34 cellular contexts compared by ENCODE assay signal in genomic region chr10:82750538-82750937, GRCh38.
DNase-seq lines count a peak whose midpoint lies in the region; ATAC-seq, FAIRE-seq and TF ChIP-seq lines count a peak whose summit lies in the region.
"Had no signal": no experiment of that assay in that cellular context is flagged by ENCODE, and none has a peak within 500 bp of the region (broad histone marks: within the 10 kb centered on the region; RNA-seq: fewer than 3 reads in every experiment).

No MANE protein-coding gene starts in this region.

- H2AK9ac ChIP-seq in IMR-90 (replicated peaks; ENCODE audit: low read depth, low read length, poor library complexity), result no peak overlapping the region

- CTCF ChIA-PET in HepG2 (lab: Yijun Ruan, JAX; ENCODE audit: low intra/inter-chr PET ratio, low total read pairs), result no interaction called here
- CTCF ChIA-PET in A549 (lab: Yijun Ruan, JAX), result no interaction called here
- CTCF ChIA-PET in IMR-90 (lab: Yijun Ruan, JAX), result no interaction called here
- CTCF ChIA-PET in K562 (lab: Yijun Ruan, JAX; ENCODE audit: low intra/inter-chr PET ratio), result no interaction called here

- no peak overlapping the region for H4K5ac ChIP-seq in IMR-90 (ENCODE audit: low read depth, low read length)

- no peak overlapping the region for H3K9ac ChIP-seq in HepG2 (ENCODE audit: insufficient read depth, low read depth, low read length)
- no peak overlapping the region for H3K9ac ChIP-seq in IMR-90 (ENCODE audit: low read depth, low read length)
- H3K9ac ChIP-seq in K562 (ENCODE audit: insufficient read depth in 1 of 2, low read depth in 2 of 2, low read length in 2 of 2), result no peak overlapping the region
- H3K9ac ChIP-seq: BLaER1; BLaER1 treated with 17β-estradiol and CSF1 and Interleukin-3, amounts not matched to agents 10 nM and 100 nM had no signal

- ATAC-seq in HepG2, result no peak
- no peak for ATAC-seq in right lobe of liver
- ATAC-seq in A549, result no peak
- ATAC-seq in IMR-90 (ENCODE audit: low read depth), result no peak
- ATAC-seq in K562, result no peak
- ATAC-seq in HG02798 (IDR thresholded peaks at IDR 0.05; ENCODE audit: poor library complexity, unreplicated experiment), result no peak
- ATAC-seq: CD8-positive, alpha-beta T cell had no signal

- BruUV-seq in HepG2 (replicated peaks; lab: Mats Ljungman, UMichigan) (no TSS peak), IMR-90 (replicated peaks; lab: Mats Ljungman, UMichigan) (no TSS peak), K562 (replicated peaks; lab: Mats Ljungman, UMichigan) (no TSS peak)

- no peak for TF ChIP-seq EP300 in HepG2 (IDR thresholded peaks at IDR 0.05; ENCODE audit: low read depth in 2 of 2, low read length in 2 of 2)
- TF ChIP-seq EP300 in HepG2 (CRISPR knock-in tag; IDR thresholded peaks at IDR 0.05; ENCODE audit: borderline replicate concordance), result no peak
- TF ChIP-seq EP300 in A549 (IDR thresholded peaks at IDR 0.05), result no peak
- TF ChIP-seq EP300 in K562 (IDR thresholded peaks at IDR 0.05; ENCODE audit: low read length), result no peak

- H3K79me1 ChIP-seq in IMR-90 (ENCODE audit: low read depth in 1 of 2, low read length in 2 of 2), result no peaks in the 10 kb centered on the region

- H2AK5ac ChIP-seq in IMR-90 (ENCODE audit: low read depth, low read length), result no peak overlapping the region

- intact Hi-C loops in HepG2 (cut with micrococcal nuclease; ENCODE audit: unreplicated experiment) (no loop called here), right lobe of liver (cut with DNase I) (no loop called here), IMR-90 (cut with micrococcal nuclease) (no loop called here), K562 (cut with micrococcal nuclease) (no loop called here)

- no peak overlapping the region for H4K8ac ChIP-seq in IMR-90 (ENCODE audit: low read depth in 2 of 2, low read length in 2 of 2)

- TF ChIP-seq CTCF in HepG2 (CRISPR knock-in tag; IDR thresholded peaks at IDR 0.05), result no peak
- no peak for TF ChIP-seq CTCF in right lobe of liver (IDR thresholded peaks at IDR 0.05)
- no peak for TF ChIP-seq CTCF in A549 (IDR thresholded peaks at IDR 0.05)
- TF ChIP-seq CTCF in IMR-90 (conservative IDR thresholded peaks at IDR 0.05; ENCODE audit: low read depth, low read length), result no peak
- no peak for TF ChIP-seq CTCF in K562 (IDR thresholded peaks at IDR 0.05 in 2 of 3, conservative IDR thresholded peaks at IDR 0.05 in 1 of 3; ENCODE audit: insufficient read depth in 2 of 3, low read depth in 1 of 3, low read length in 3 of 3)

- dilution Hi-C loops in IMR-90 (cut with HindIII; ENCODE audit: low sequenced_read_pairs, unreplicated experiment), result no loop called here

- H3K4me3 ChIP-seq in HepG2 (replicated peaks in 1 of 3; ENCODE audit: insufficient read depth in 1 of 3, low read depth in 2 of 3, low read length in 3 of 3), result no peak overlapping the region
- no peak overlapping the region for H3K4me3 ChIP-seq in right lobe of liver
- H3K4me3 ChIP-seq in A549, result no peak overlapping the region
- no peak overlapping the region for H3K4me3 ChIP-seq in IMR-90 (ENCODE audit: insufficient read depth, low read depth, low read length)
- H3K4me3 ChIP-seq in K562, result no peak overlapping the region
- H3K4me3 ChIP-seq: BLaER1; BLaER1 treated with 17β-estradiol and CSF1 and Interleukin-3, amounts not matched to agents 10 nM and 100 nM had no signal

- peaks cover 39% of the 10 kb centered on the region for H3K9me3 ChIP-seq in HepG2 (ENCODE audit: low read length)
- H3K9me3 ChIP-seq in right lobe of liver, result no peaks in the 10 kb centered on the region
- H3K9me3 ChIP-seq in A549, result 0 out of 3 replicates have a peak, but pooled peaks cover 2% of the 10 kb centered on the region
- H3K9me3 ChIP-seq in IMR-90 (ENCODE audit: control insufficient read depth, insufficient read depth, low read length), result peaks cover 4% of the 10 kb centered on the region
- peaks cover 2% of the 10 kb centered on the region; the same call in 1 of the 2 replicates for H3K9me3 ChIP-seq in K562 (replicated peaks; ENCODE audit: control insufficient read depth, insufficient read depth, low read depth, low read length)
- H3K9me3 ChIP-seq: BE2C, BLaER1, Caco-2 had no signal

- H3K9me1 ChIP-seq in IMR-90 (ENCODE audit: insufficient read depth, low read length) (no peaks in the 10 kb centered on the region), K562 (ENCODE audit: control insufficient read depth, insufficient read depth, low read length) (no peaks in the 10 kb centered on the region)

- no peaks in the 10 kb centered on the region for H3K36me3 ChIP-seq in HepG2 (replicated peaks in 1 of 2; ENCODE audit: control insufficient read depth in 1 of 2, insufficient read depth in 2 of 2, low read length in 2 of 2)
- H3K36me3 ChIP-seq in right lobe of liver, result no peaks in the 10 kb centered on the region
- H3K36me3 ChIP-seq in IMR-90 (ENCODE audit: control insufficient read depth, insufficient read depth, low read length), result no peaks in the 10 kb centered on the region
- H3K36me3 ChIP-seq in K562 (ENCODE audit: control insufficient read depth, insufficient read depth, low read length), result no peaks in the 10 kb centered on the region
- H3K36me3 ChIP-seq: BE2C; BLaER1; BLaER1 treated with 17β-estradiol and CSF1 and Interleukin-3, amounts not matched to agents 10 nM and 100 nM had no signal

- no peak overlapping the region for H3K18ac ChIP-seq in IMR-90 (ENCODE audit: low read depth, low read length)

- H3K4me1 ChIP-seq in HepG2 (ENCODE audit: insufficient read depth, low read length), result no peaks in the 10 kb centered on the region
- H3K4me1 ChIP-seq in right lobe of liver, result no peaks in the 10 kb centered on the region
- no peaks in the 10 kb centered on the region for H3K4me1 ChIP-seq in A549
- H3K4me1 ChIP-seq in IMR-90 (ENCODE audit: control insufficient read depth, insufficient read depth, low read length), result no peaks in the 10 kb centered on the region
- H3K4me1 ChIP-seq in K562 (replicated peaks in 1 of 2; ENCODE audit: control insufficient read depth in 2 of 2, insufficient read depth in 2 of 2, low read length in 2 of 2), result no peaks in the 10 kb centered on the region
- H3K4me1 ChIP-seq: BE2C, BLaER1, Caco-2 had no signal

- POLR2A ChIA-PET in HepG2 (lab: Yijun Ruan, JAX) (no interaction called here), A549 (lab: Yijun Ruan, JAX) (no interaction called here), IMR-90 (lab: Charles Lee; ENCODE audit: unreplicated experiment) (no interaction called here), K562 (lab: Yijun Ruan, JAX) (no interaction called here)

- H2BK20ac ChIP-seq in IMR-90 (ENCODE audit: low read depth, low read length), result no peak overlapping the region

- H3K23ac ChIP-seq in IMR-90 (ENCODE audit: low read depth, low read length), result no peak overlapping the region

- FAIRE-seq in HepG2 (lab: Jason Lieb, UNC), result no peak
- no peak for FAIRE-seq in A549 (lab: Jason Lieb, UNC)
- FAIRE-seq in K562 (lab: Jason Lieb, UNC), result no peak
- FAIRE-seq: A204.1, D721Med had no signal

- in situ Hi-C loops in HepG2 (cut with HindIII; ENCODE audit: extremely low pct_ligation_motif_present, low pct_unique_long_range_greater_than_20kb) (no loop called here), IMR-90 (cut with MboI; ENCODE audit: low sequenced_read_pairs) (no loop called here), K562 (cut with MboI) (no loop called here)

- H3K14ac ChIP-seq in IMR-90 (replicated peaks; ENCODE audit: low read depth, low read length), result no peak overlapping the region

- TF ChIP-seq POLR2A in HepG2 (IDR thresholded peaks at IDR 0.05; ENCODE audit: insufficient read depth in 1 of 2, low read depth in 2 of 2, low read length in 2 of 2) (no peak), right lobe of liver (IDR thresholded peaks at IDR 0.05) (no peak), A549 (IDR thresholded peaks at IDR 0.05; ENCODE audit: low read length) (no peak), IMR-90 (IDR thresholded peaks at IDR 0.05; ENCODE audit: low read depth, low read length) (no peak), K562 (conservative IDR thresholded peaks at IDR 0.05) (no peak)

- no peak overlapping the region for H3K27ac ChIP-seq in HepG2 (ENCODE audit: extremely low read length, insufficient read depth, low read length)
- no peak overlapping the region for H3K27ac ChIP-seq in right lobe of liver
- no peak overlapping the region for H3K27ac ChIP-seq in A549
- H3K27ac ChIP-seq in IMR-90 (ENCODE audit: insufficient read depth, low read length), result no peak overlapping the region
- H3K27ac ChIP-seq in K562 (ENCODE audit: extremely low read depth, low read depth, low read length), result no peak overlapping the region
- H3K27ac ChIP-seq: 22Rv1; BLaER1; BLaER1 treated with 17β-estradiol and CSF1 and Interleukin-3, amounts not matched to agents 10 nM and 100 nM; C4-2B had no signal

- H2BK5ac ChIP-seq in IMR-90 (ENCODE audit: low read depth, low read length, poor library complexity, severe bottlenecking), result no peak overlapping the region

- H4K91ac ChIP-seq in IMR-90 (ENCODE audit: insufficient read depth, low read depth, low read length), result no peak overlapping the region

- H3K4me2 ChIP-seq in HepG2 (ENCODE audit: low read depth, low read length) (no peak overlapping the region), A549 (no peak overlapping the region), IMR-90 (ENCODE audit: low read depth, low read length) (no peak overlapping the region), K562 (ENCODE audit: insufficient read depth, low read length) (no peak overlapping the region)
- H3K4me2 ChIP-seq: BLaER1; BLaER1 treated with 17β-estradiol and CSF1 and Interleukin-3, amounts not matched to agents 10 nM and 100 nM had no signal

- H4K20me1 ChIP-seq in HepG2 (ENCODE audit: insufficient read depth, low read length), result no peaks in the 10 kb centered on the region
- no peaks in the 10 kb centered on the region for H4K20me1 ChIP-seq in IMR-90 (ENCODE audit: insufficient read depth, low read length)
- H4K20me1 ChIP-seq in K562 (replicated peaks; ENCODE audit: control insufficient read depth, insufficient read depth, low read length), result no peaks in the 10 kb centered on the region
- H4K20me1 ChIP-seq: BLaER1; BLaER1 treated with 17β-estradiol and CSF1 and Interleukin-3, amounts not matched to agents 10 nM and 100 nM had no signal

- no peak overlapping the region for H2BK120ac ChIP-seq in IMR-90 (ENCODE audit: low read depth, low read length)

- no peaks in the 10 kb centered on the region for H3K79me2 ChIP-seq in HepG2 (ENCODE audit: insufficient read depth, low read length)
- no peaks in the 10 kb centered on the region for H3K79me2 ChIP-seq in K562 (ENCODE audit: control insufficient read depth, insufficient read depth, low read length)

- no peak overlapping the region for H3K4ac ChIP-seq in IMR-90 (ENCODE audit: low read depth, low read length)

- no peak for TF ChIP-seq RAD21 in HepG2 (CRISPR knock-in tag; IDR thresholded peaks at IDR 0.05)
- no peak for TF ChIP-seq RAD21 in A549 (conservative IDR thresholded peaks at IDR 0.05 in 1 of 2, IDR thresholded peaks at IDR 0.05 in 1 of 2)
- TF ChIP-seq RAD21 in IMR-90 (IDR thresholded peaks at IDR 0.05; ENCODE audit: low read length), result no peak
- TF ChIP-seq RAD21 in K562 (CRISPR knock-in tag; conservative IDR thresholded peaks at IDR 0.05 in 1 of 2, IDR thresholded peaks at IDR 0.05 in 1 of 2), result no peak

- no peak overlapping the region for H2AFZ ChIP-seq in HepG2 (ENCODE audit: low read length)
- no peak overlapping the region for H2AFZ ChIP-seq in IMR-90 (replicated peaks; ENCODE audit: low read length, poor library complexity)
- H2AFZ ChIP-seq in K562 (ENCODE audit: low read depth, low read length), result no peak overlapping the region

- H3K56ac ChIP-seq in IMR-90 (ENCODE audit: extremely low read depth, insufficient read depth, low read length), result no peak overlapping the region

- DNase-seq in HepG2 (ENCODE audit: low spot score), result no peak
- DNase-seq in right lobe of liver, result no peak
- DNase-seq in A549 (ENCODE audit: low read depth in 1 of 2, low spot score in 1 of 2), result no peak
- no peak for DNase-seq in IMR-90
- no peak for DNase-seq in K562 (ENCODE audit: extremely low read depth in 1 of 4, low spot score in 3 of 4)
- DNase-seq in NCI-H1105 treated with DMSO at 0.1 percent for 48 hours (lab: John Stamatoyannopoulos, UW), result no peak
- DNase-seq in NCI-H2081 treated with DMSO at 0.1 percent for 48 hours (lab: John Stamatoyannopoulos, UW), result no peak
- DNase-seq: 8988T; ACHN; AML-193; BE2C; C1 segment of cervical spinal cord; Caco-2; Calu3; CD4-positive, alpha-beta memory T cell; CD4-positive, alpha-beta T cell; CD4-positive, CD25-positive, alpha-beta regulatory T cell; CD8-positive, alpha-beta memory T cell; CD8-positive, alpha-beta T cell; COR-L47; DMS 273 treated with DMSO at 0.1 percent for 48 hours; DMS153; DMS53; DMS79; DMS79 treated with DMSO at 0.1 percent for 48 hours; DND-41; EL had no signal

- H3K27me3 ChIP-seq in HepG2 (ENCODE audit: control insufficient read depth in 1 of 2, insufficient read depth in 2 of 2, low read length in 2 of 2), result no peaks in the 10 kb centered on the region
- H3K27me3 ChIP-seq in right lobe of liver, result no peaks in the 10 kb centered on the region
- no peaks in the 10 kb centered on the region for H3K27me3 ChIP-seq in IMR-90 (ENCODE audit: control insufficient read depth, insufficient read depth, low read length)
- no peaks in the 10 kb centered on the region for H3K27me3 ChIP-seq in K562 (ENCODE audit: control insufficient read depth in 2 of 2, insufficient read depth in 2 of 2, low read length in 2 of 2)
- H3K27me3 ChIP-seq: BE2C; BLaER1; BLaER1 treated with 17β-estradiol and CSF1 and Interleukin-3, amounts not matched to agents 10 nM and 100 nM had no signal

- no peak overlapping the region for H2BK15ac ChIP-seq in IMR-90 (ENCODE audit: low read depth, low read length)

Comparison
In these comparisons a context has a peak if more than half of its experiments do, and no peak if none do; other contexts are left out.
1. Of the 241 proteins assayed by ChIP-seq in both HepG2 and K562: peak only in HepG2: none; only in K562: MAFG; in both: MAFF and MAFK; in neither: 238.